18 cellular contexts compared by ENCODE assay signal in genomic region chr11:825366-826231, GRCh38. TPM values are rescaled to one million over a fixed set of nuclear protein-coding genes. Genes with fewer than 3 reads are reported as not detected.
DNase-seq lines count a peak whose midpoint lies in the region; FAIRE-seq and TF ChIP-seq lines count a peak whose summit lies in the region.
"Had no signal": no experiment of that assay in that cellular context is flagged by ENCODE, and none has a peak within 500 bp of the region (broad histone marks: within the 10 kb centered on the region; RNA-seq: fewer than 3 reads in every experiment).

No MANE protein-coding gene starts in this region.

- H3K9ac ChIP-seq in NT2/D1 (ENCODE audit: insufficient read length, low read depth) = peak overlapping the region; percentile 38

- 30 to 67% (median 46%) methylated on average over 12 of the region's 12 CpGs for WGBS in small intestine, 3 donors
- WGBS in esophagus muscularis mucosa = 80% methylated on average over 8 of the region's 12 CpGs

- peaks cover 37% of the 10 kb centered on the region for H3K4me1 ChIP-seq in NT2/D1 (ENCODE audit: insufficient read depth, insufficient read length)
- H3K4me1 ChIP-seq in small intestine (ENCODE audit: control insufficient read depth in 2 of 2, insufficient read depth in 1 of 2, low read depth in 1 of 2, low read length in 1 of 2) = peaks cover 5 to 6% of the 10 kb centered on the region in 2 donors
- peaks cover 68 to 71% (median 69%) of the 10 kb centered on the region in 4 donors for H3K4me1 ChIP-seq in esophagus muscularis mucosa

- no peak for FAIRE-seq in small intestine (lab: Jason Lieb, UNC)
- FAIRE-seq: islet of Langerhans had no signal

- DNase-seq in Calu3 (no peak), NT2/D1 (ENCODE audit: low read depth, low spot score) (no peak), kidney tubule cell (ENCODE audit: low spot score) (peak; percentile 10), small intestine (peak; percentile 31), esophagus muscularis mucosa (ENCODE audit: extremely low spot score) (no peak), NCI-H1694 (lab: John Stamatoyannopoulos, UW) (no peak), dedifferentiated amniotic fluid mesenchymal stem cell (ENCODE audit: extremely low spot score) (no peak), occipital lobe (lab: John Stamatoyannopoulos, UW) (no peak)
- DNase-seq: activated CD8-positive, alpha-beta T cell treated with anti-CD3 and anti-CD28 coated beads for 36 hours; activated T-cell treated with anti-CD3 and anti-CD28 coated beads, Interleukin-2, amount 50 U/mL, for 48 hours; AML-193; head of caudate nucleus; NCI-H526 treated with DMSO at 0.1 percent for 48 hours; sigmoid colon; SW 1271 had no signal

- no peak for TF ChIP-seq POLR2A in esophagus muscularis mucosa (IDR thresholded peaks at IDR 0.05; ENCODE audit: low read depth)

- CTCF ChIA-PET in Calu3 (lab: Charles Lee) = interaction anchor here (2.0 kb wide), 1 partner anchor 9 kb away, joined by 7 read pairs; no protein-coding TSS in a partner anchor

- no peaks in the 10 kb centered on the region for H3K9me3 ChIP-seq in NT2/D1 (ENCODE audit: insufficient read depth, low read length)
- no peaks in the 10 kb centered on the region for H3K9me3 ChIP-seq in small intestine (ENCODE audit: control insufficient read depth, low read depth)
- no peaks in the 10 kb centered on the region for H3K9me3 ChIP-seq in esophagus muscularis mucosa
- H3K9me3 ChIP-seq: sigmoid colon had no signal

- H3K27ac ChIP-seq in small intestine (ENCODE audit: low read depth in 1 of 2, low read length in 1 of 2) (peak overlapping the region; percentile 16 to 68), esophagus muscularis mucosa (replicated peaks in 1 of 4) (peak overlapping the region in 1 of 4 donors; percentile 13)

- BruUV-seq in Calu3 (replicated peaks; lab: Mats Ljungman, UMichigan) = no TSS peak

- H3K36me3 ChIP-seq in NT2/D1 (ENCODE audit: insufficient read depth, insufficient read length, low read length) (peaks cover 39% of the 10 kb centered on the region), small intestine (ENCODE audit: control insufficient read depth in 2 of 2, insufficient read depth in 2 of 2, low read length in 2 of 2) (peaks cover 4 to 13% of the 10 kb centered on the region in 2 donors), esophagus muscularis mucosa (peaks cover 31 to 46% (median 45%) of the 10 kb centered on the region in 4 donors)

- peaks cover 58% of the 10 kb centered on the region for H3K27me3 ChIP-seq in NT2/D1 (ENCODE audit: insufficient read depth, insufficient read length)
- H3K27me3 ChIP-seq in small intestine (ENCODE audit: control insufficient read depth in 2 of 2, insufficient read depth in 2 of 2, low read length in 2 of 2) = no peaks in the 10 kb centered on the region
- peaks cover 0 to 71% (median 57%) of the 10 kb centered on the region in 4 donors for H3K27me3 ChIP-seq in esophagus muscularis mucosa

- peaks cover 39% of the 10 kb centered on the region for H3K4me1 Mint-ChIP-seq in Calu3 (ENCODE audit: low read depth, unreplicated experiment)

- H3K4me3 ChIP-seq in NT2/D1 (ENCODE audit: insufficient read length, low read depth) = no peak overlapping the region
- H3K4me3 ChIP-seq in small intestine (ENCODE audit: low read depth in 1 of 2, low read length in 2 of 2) = no peak overlapping the region
- no peak overlapping the region for H3K4me3 ChIP-seq in esophagus muscularis mucosa
- H3K4me3 ChIP-seq: sigmoid colon had no signal

- intact Hi-C loops in Calu3 (cut with micrococcal nuclease; ENCODE audit: unreplicated experiment) = no loop called here
- intact Hi-C loops in esophagus muscularis mucosa (cut with DNase I) = no loop called here

- H3K9me3 Mint-ChIP-seq in Calu3 (ENCODE audit: low read depth, unreplicated experiment) = no peaks in the 10 kb centered on the region
- H3K9me3 Mint-ChIP-seq: activated CD8-positive, alpha-beta T cell treated with anti-CD3 and anti-CD28 coated beads for 36 hours; mesothelial cell of epicardium had no signal

- no peak overlapping the region for H3K4me3 Mint-ChIP-seq in Calu3 (ENCODE audit: low read depth, unreplicated experiment)

- no peak for TF ChIP-seq EP300 in esophagus muscularis mucosa (IDR thresholded peaks at IDR 0.05)

- H3K27me3 Mint-ChIP-seq in Calu3 (ENCODE audit: unreplicated experiment) = no peaks in the 10 kb centered on the region

- peak overlapping the region; percentile 13 for H3K27ac Mint-ChIP-seq in Calu3 (ENCODE audit: unreplicated experiment)
- H3K27ac Mint-ChIP-seq: activated CD8-positive, alpha-beta T cell treated with anti-CD3 and anti-CD28 coated beads for 36 hours; activated naive CD8-positive, alpha-beta T cell; mesothelial cell of epicardium had no signal

- peaks cover 89% of the 10 kb centered on the region for H3K36me3 Mint-ChIP-seq in Calu3 (ENCODE audit: insufficient read depth, unreplicated experiment)
- H3K36me3 Mint-ChIP-seq: activated naive CD8-positive, alpha-beta T cell had no signal

- no peak for TF ChIP-seq CTCF in Calu3 (IDR thresholded peaks at IDR 0.05; ENCODE audit: unreplicated experiment)
- no peak for TF ChIP-seq CTCF in esophagus muscularis mucosa (IDR thresholded peaks at IDR 0.05)

RNA-seq across cellular contexts. Expression of gene CRACR2B, which starts 2.1 kb away (rescaled TPM):
- 33.4 and 35.3 TPM in 2 replicates for total RNA-seq in Calu3 (2022)
- polyA plus RNA-seq in small intestine = 10 to 100 TPM; 47.3 to 88.8 (median 83.0) TPM
- total RNA-seq in esophagus muscularis mucosa = 1 to 10 TPM; 5.3 to 8.4 (median 7.0) TPM
- 0.31 TPM for total RNA-seq in occipital lobe

RNA-seq across cellular contexts. Expression of gene PNPLA2, which starts 6.9 kb away (rescaled TPM):
- total RNA-seq in Calu3 (2022) (134 and 151 TPM in 2 replicates), esophagus muscularis mucosa (100 to 1,000 TPM in 1 of 4 donors, 10 to 100 TPM in 3; 62.8 to 107 (median 77.6) TPM), occipital lobe (5.3 TPM)
- polyA plus RNA-seq in small intestine = 100 to 1,000 TPM in 2 of 3 donors, 10 to 100 TPM in 1; 66.2 to 250 (median 190) TPM

RNA-seq across cellular contexts. Expression of gene CD151, which starts 7.2 kb away (rescaled TPM):
- total RNA-seq in Calu3 (2022) (472 and 482 TPM in 2 replicates), esophagus muscularis mucosa (100 to 1,000 TPM; 219 to 730 (median 352) TPM), occipital lobe (44.1 TPM)
- 100 to 1,000 TPM; 187 to 359 (median 242) TPM for polyA plus RNA-seq in small intestine

RNA-seq across cellular contexts. Expression of gene RPLP2, which starts 15.8 kb away (rescaled TPM):
- total RNA-seq in Calu3 (2022) = 1,351 and 1,381 TPM in 2 replicates
- 1,000 to 10,000 TPM; 1,144 to 2,714 (median 1,384) TPM for polyA plus RNA-seq in small intestine
- total RNA-seq in esophagus muscularis mucosa = 100 to 1,000 TPM; 318 to 813 (median 686) TPM
- 227 TPM for total RNA-seq in occipital lobe

RNA-seq across cellular contexts. Expression of gene POLR2L, which starts 16.7 kb away (rescaled TPM):
- total RNA-seq in Calu3 (2022) (107 and 115 TPM in 2 replicates), esophagus muscularis mucosa (100 to 1,000 TPM in 2 of 4 donors, 10 to 100 TPM in 2; 71.4 to 189 (median 92.3) TPM), occipital lobe (14.5 TPM)
- 100 to 1,000 TPM; 124 to 140 (median 139) TPM for polyA plus RNA-seq in small intestine

Comparison
In these comparisons a context has a peak if more than half of its experiments do, and no peak if none do; other contexts are left out.
1. DNase-seq: peak in kidney tubule cell (single experiment) and small intestine (single experiment); none in Calu3 (single experiment), NT2/D1 (single experiment), esophagus muscularis mucosa (single experiment), NCI-H1694 (single experiment), dedifferentiated amniotic fluid mesenchymal stem cell (single experiment) and occipital lobe (single experiment).
2. RNA of gene PNPLA2, which starts 6.9 kb away (total RNA-seq): 134 to 151 TPM in Calu3 and 62.8 to 107 TPM in esophagus muscularis mucosa; 5.3 TPM in occipital lobe (single experiment); every median in the first group is over 10 times any median in the second.